In the genomic region with DNA sequence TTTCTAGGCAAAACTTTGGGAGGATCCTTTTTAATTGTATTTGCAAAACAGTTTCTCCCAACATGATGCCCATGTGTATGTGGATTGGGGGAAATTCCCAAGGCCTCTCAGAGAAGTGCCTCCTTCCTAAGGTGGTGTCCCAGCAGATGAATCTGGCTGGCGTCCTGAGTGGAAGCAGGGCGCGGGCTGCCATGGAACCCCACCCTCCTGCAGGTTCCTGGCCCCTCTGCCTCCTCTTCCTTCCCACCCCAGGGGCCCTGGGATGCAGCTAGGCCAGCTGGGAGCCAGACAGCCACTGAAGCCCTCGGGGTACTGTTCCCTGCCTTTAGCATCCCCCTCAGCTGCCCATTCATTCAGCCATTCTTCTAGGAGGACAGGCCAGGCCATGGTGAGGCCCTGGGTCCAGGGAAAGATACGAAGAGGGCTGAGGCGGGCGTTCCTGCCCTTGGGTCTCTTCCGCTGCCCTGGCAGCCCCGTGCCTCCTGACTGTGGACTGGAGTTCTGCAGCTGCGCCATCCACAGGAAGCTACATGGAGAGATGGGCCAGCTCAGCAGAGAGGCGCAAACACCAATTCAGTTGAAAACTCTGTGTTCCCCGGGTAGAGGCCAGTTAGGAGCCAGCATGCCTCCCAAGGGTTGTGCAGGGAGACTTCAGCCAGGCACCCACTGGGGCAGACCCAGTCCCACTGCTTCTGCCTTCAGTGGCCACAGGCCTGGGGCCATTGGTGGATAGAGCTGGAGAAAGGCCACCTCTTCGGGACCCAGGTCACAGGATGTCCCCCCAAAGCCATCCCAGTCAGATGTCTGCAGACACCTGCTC, we compare ENCODE assay signal across 22 cellular contexts. TPM values are rescaled to one million over a fixed set of nuclear protein-coding genes. Genes with fewer than 3 reads are reported as not detected.
A peak's percentile ranks its signal among the peaks of the same experiment; 100 is the strongest.
DNase-seq lines count a peak whose midpoint lies in the region; ATAC-seq, FAIRE-seq and TF ChIP-seq lines count a peak whose summit lies in the region.
"Had no signal": no experiment of that assay in that cellular context is flagged by ENCODE, and none has a peak within 500 bp of the region (broad histone marks: within the 10 kb centered on the region; RNA-seq: fewer than 3 reads in every experiment).

No MANE protein-coding gene starts in this region.

- H3K9ac ChIP-seq in kidney (ENCODE audit: low read length in 2 of 2): no peak overlapping the region

- FAIRE-seq in kidney (lab: Jason Lieb, UNC): no peak
- FAIRE-seq: A204.1, D721Med, GM12891, HTR-8/SVneo, RCC 7860 had no signal

- no peaks in the 10 kb centered on the region for H3K36me3 ChIP-seq in kidney (ENCODE audit: control insufficient read depth in 1 of 2, insufficient read depth in 2 of 2, low read length in 2 of 2)
- H3K36me3 ChIP-seq: BE2C had no signal

- H3K27ac ChIP-seq in kidney (ENCODE audit: low read depth in 2 of 2, low read length in 2 of 2): no peak overlapping the region

- no peak for TF ChIP-seq CTCF in kidney (IDR thresholded peaks at IDR 0.05; ENCODE audit: borderline replicate concordance, extremely low read depth, insufficient read depth)

- H3K4me3 ChIP-seq in kidney (ENCODE audit: low read length in 2 of 2): no peak overlapping the region
- H3K4me3 ChIP-seq: GM23338 had no signal

- ATAC-seq in left cardiac atrium: no peak
- ATAC-seq in sciatic nerve: no peak
- ATAC-seq: CD8-positive, alpha-beta T cell; GM23338 had no signal

- intact Hi-C loops in left cardiac atrium (cut with DNase I) (no loop called here), cardiac septum (cut with DNase I) (no loop called here), kidney (cut with DNase I) (no loop called here), sciatic nerve (cut with DNase I) (no loop called here)

- H3K4me1 ChIP-seq in kidney (ENCODE audit: control insufficient read depth in 1 of 2, insufficient read depth in 1 of 2, low read depth in 1 of 2, low read length in 2 of 2): no peaks in the 10 kb centered on the region
- H3K4me1 ChIP-seq: BE2C had no signal

- DNase-seq in left cardiac atrium: peak; percentile 9
- DNase-seq in cardiac septum (ENCODE audit: low spot score): no peak
- peak; percentile 56 for DNase-seq in kidney
- peak; percentile 44 for DNase-seq in sciatic nerve (ENCODE audit: low spot score)
- no peak for DNase-seq in NCI-H524 (lab: John Stamatoyannopoulos, UW)
- DNase-seq in islet precursor cell: no peak
- DNase-seq in COLO829 (ENCODE audit: low spot score): no peak
- DNase-seq: BE2C; CD8-positive, alpha-beta T cell; HCEC 1CT; NCI-H187; NCI-H2107; NCI-H510A; NCI-H774; SHP77 treated with DMSO at 0.1 percent for 48 hours had no signal

- H3K9me3 ChIP-seq in kidney (ENCODE audit: control insufficient read depth in 1 of 2, low read length in 2 of 2): peaks cover 0 to 15% of the 10 kb centered on the region in 2 donors
- H3K9me3 ChIP-seq: BE2C had no signal

RNA-seq across cellular contexts. Expression of gene ADAMTS2, which starts 36.5 kb away (rescaled TPM):
- total RNA-seq in left cardiac atrium (10 to 100 TPM; 15.0 to 22.7 TPM), cardiac septum (5.9 TPM), kidney (13.6 TPM), sciatic nerve (25.3 TPM)
- 2.0 TPM for polyA plus RNA-seq in kidney (ENCODE audit: insufficient read depth, low read depth, low replicate concordance)
- total RNA-seq: CD8-positive, alpha-beta T cell; OCI-LY7 had no signal

Comparison
In these comparisons a context has a peak if more than half of its experiments do, and no peak if none do; other contexts are left out.
1. DNase-seq: peak in left cardiac atrium (single experiment), kidney (single experiment) and sciatic nerve (single experiment); none in cardiac septum (single experiment), NCI-H524 (0 of 2), islet precursor cell (single experiment) and COLO829 (single experiment).